ENCODE assay signal across 28 cellular contexts in the genomic region with DNA sequence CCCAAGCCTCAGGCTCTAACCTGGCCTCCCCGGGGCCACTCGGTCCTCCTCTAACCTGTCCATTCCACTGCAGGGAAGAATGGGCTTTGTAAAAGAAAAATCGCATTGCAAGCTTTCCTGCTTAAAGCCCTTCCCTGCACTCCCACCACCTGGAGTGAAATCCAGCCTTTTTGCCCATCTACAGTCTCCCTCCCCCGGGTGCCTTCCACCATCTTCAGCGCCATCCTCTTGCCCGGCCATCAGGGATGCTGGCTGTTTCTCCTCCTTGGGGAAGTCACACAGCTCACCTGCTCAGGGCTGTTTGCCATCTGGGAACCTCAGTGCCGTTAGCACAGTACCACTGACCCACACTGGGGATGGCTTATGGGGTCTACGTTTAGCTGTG.
DNase-seq lines count a peak whose midpoint lies in the region; ATAC-seq, FAIRE-seq and TF ChIP-seq lines count a peak whose summit lies in the region.
"Had no signal": no experiment of that assay in that cellular context is flagged by ENCODE, and none has a peak within 500 bp of the region (broad histone marks: within the 10 kb centered on the region; RNA-seq: fewer than 3 reads in every experiment).

No MANE protein-coding gene starts in this region.

- H3K9ac ChIP-seq in astrocyte (ENCODE audit: low read length) (no peak overlapping the region), neuronal stem cell (ENCODE audit: low read depth, low read length, poor library complexity) (peak overlapping the region; percentile 25)
- H3K9ac ChIP-seq: BLaER1 had no signal

- H3K4me1 ChIP-seq in GM23338 (ENCODE audit: insufficient read depth) (no peaks in the 10 kb centered on the region), astrocyte (ENCODE audit: insufficient read depth, low read length) (peaks cover 4% of the 10 kb centered on the region), esophagus muscularis mucosa (no peaks in the 10 kb centered on the region), neuronal stem cell (ENCODE audit: control insufficient read depth in 2 of 2, insufficient read depth in 1 of 2, low read depth in 1 of 2, low read length in 2 of 2) (peaks cover 0 to 6% of the 10 kb centered on the region in 2 donors), adrenal gland (replicated peaks in 1 of 2) (no peaks in the 10 kb centered on the region)
- H3K4me1 ChIP-seq: BE2C had no signal

- CTCF ChIA-PET in activated CD8-positive, alpha-beta T cell treated with anti-CD3 and anti-CD28 coated beads, Interleukin-2, amount 10 ng/mL, durations not matched to agents 7 days and 5 days (lab: Charles Lee) = no interaction called here

- H3K14ac ChIP-seq in neuronal stem cell (ENCODE audit: low read length) = no peak overlapping the region

- H2BK120ac ChIP-seq in neuronal stem cell (ENCODE audit: low read depth, low read length) = no peak overlapping the region

- 93% methylated on average over 8 of the region's 8 CpGs for WGBS in esophagus muscularis mucosa
- WGBS in neuronal stem cell (ENCODE audit: extremely low coverage in 2 of 2, insufficient read length in 2 of 2, insufficient replicate concordance in 1 of 2), 2 donors = no CpG with 5 or more reads among the region's 8 CpGs
- WGBS in adrenal gland, 4 donors = 81 to 89% (median 83%) methylated on average over 8 of the region's 8 CpGs

- H3K36me3 Mint-ChIP-seq in GM23338 (ENCODE audit: low read depth) (no peaks in the 10 kb centered on the region; the same call in 2 of the 3 replicates), astrocyte (ENCODE audit: low read depth, unreplicated experiment) (no peaks in the 10 kb centered on the region)
- no peaks in the 10 kb centered on the region for H3K36me3 Mint-ChIP-seq in activated CD8-positive, alpha-beta T cell treated with anti-CD3 and anti-CD28 coated beads, Interleukin-2, amount 10 ng/mL, durations not matched to agents 7 days and 5 days (ENCODE audit: low read depth)
- H3K36me3 Mint-ChIP-seq: CD14-positive monocyte; CD4-positive, alpha-beta memory T cell; CD4-positive, CD25-positive, alpha-beta regulatory T cell; CD8-positive, alpha-beta memory T cell had no signal

- TF ChIP-seq CTCF in GM23338 (conservative IDR thresholded peaks at IDR 0.05; ENCODE audit: low read depth in 2 of 2) (no peak), astrocyte (IDR thresholded peaks at IDR 0.05; ENCODE audit: insufficient read depth, low read depth, low read length) (no peak), esophagus muscularis mucosa (IDR thresholded peaks at IDR 0.05) (no peak), adrenal gland (IDR thresholded peaks at IDR 0.05) (no peak)

- H3K9me3 ChIP-seq in astrocyte (ENCODE audit: insufficient read depth, low read depth, low read length) (no peaks in the 10 kb centered on the region), esophagus muscularis mucosa (no peaks in the 10 kb centered on the region), neuronal stem cell (replicated peaks in 1 of 2; ENCODE audit: control insufficient read depth in 2 of 2, insufficient read depth in 1 of 2, low read depth in 1 of 2, low read length in 2 of 2) (no peaks in the 10 kb centered on the region), adrenal gland (replicated peaks in 1 of 3) (no peaks in the 10 kb centered on the region)
- H3K9me3 ChIP-seq: BE2C, BLaER1 had no signal

- no peak for DNase-seq in GM23338 (ENCODE audit: low spot score)
- no peak for DNase-seq in astrocyte (ENCODE audit: low read depth)
- peak; percentile 60 for DNase-seq in esophagus muscularis mucosa (ENCODE audit: extremely low spot score)
- DNase-seq in neuronal stem cell (ENCODE audit: low spot score) = no peak
- no peak for DNase-seq in NCI-H526 treated with DMSO at 0.1 percent for 48 hours (lab: John Stamatoyannopoulos, UW)
- DNase-seq in activated CD8-positive, alpha-beta T cell treated with anti-CD3 and anti-CD28 coated beads, Interleukin-2, amount 10 ng/mL, durations not matched to agents 7 days and 5 days = no peak
- DNase-seq in adrenal gland = no peak
- DNase-seq: 8988T; ACHN; BE2C; CD4-positive, alpha-beta memory T cell; CD4-positive, CD25-positive, alpha-beta regulatory T cell; CD8-positive, alpha-beta memory T cell; COR-L47; DMS 273 treated with DMSO at 0.1 percent for 48 hours; DMS153; DMS53; DMS79; DND-41; EL; GDM1 had no signal

- H3K36me3 ChIP-seq in GM23338 (ENCODE audit: insufficient read depth) = no peaks in the 10 kb centered on the region
- H3K36me3 ChIP-seq in astrocyte (ENCODE audit: insufficient read depth, low read length) = no peaks in the 10 kb centered on the region
- no peaks in the 10 kb centered on the region for H3K36me3 ChIP-seq in esophagus muscularis mucosa
- no peaks in the 10 kb centered on the region for H3K36me3 ChIP-seq in neuronal stem cell (replicated peaks in 1 of 2; ENCODE audit: control insufficient read depth in 2 of 2, insufficient read depth in 2 of 2, low read length in 2 of 2)
- H3K36me3 ChIP-seq in adrenal gland (replicated peaks in 1 of 2) = no peaks in the 10 kb centered on the region
- H3K36me3 ChIP-seq: BE2C, BLaER1 had no signal

- ATAC-seq in GM23338 (no peak), HG03280 (IDR thresholded peaks at IDR 0.05; ENCODE audit: unreplicated experiment) (no peak)
- ATAC-seq in activated CD8-positive, alpha-beta T cell treated with anti-CD3 and anti-CD28 coated beads, Interleukin-2, amount 10 ng/mL, durations not matched to agents 7 days and 5 days = no peak
- ATAC-seq: GM12878 had no signal

- H2BK15ac ChIP-seq in neuronal stem cell (ENCODE audit: low read length) = no peak overlapping the region

- 0 out of 2 replicates have a peak overlapping the region, but pooled peaks have one; percentile 18 for H2AFZ ChIP-seq in GM23338
- H2AFZ ChIP-seq in astrocyte (ENCODE audit: low read depth, low read length) = no peak overlapping the region
- H2AFZ ChIP-seq in neuronal stem cell (ENCODE audit: low read length) = no peak overlapping the region

- no peaks in the 10 kb centered on the region for H3K9me3 Mint-ChIP-seq in GM23338
- peaks cover 5% of the 10 kb centered on the region for H3K9me3 Mint-ChIP-seq in astrocyte (ENCODE audit: unreplicated experiment)
- no peaks in the 10 kb centered on the region for H3K9me3 Mint-ChIP-seq in activated CD8-positive, alpha-beta T cell treated with anti-CD3 and anti-CD28 coated beads, Interleukin-2, amount 10 ng/mL, durations not matched to agents 7 days and 5 days (ENCODE audit: insufficient read depth)

- no peak for FAIRE-seq in astrocyte (lab: Jason Lieb, UNC)
- FAIRE-seq: A204.1, GM12878, GM12892, GM18507 had no signal

- H3K9me2 ChIP-seq in GM23338 (ENCODE audit: insufficient read depth) = peaks cover 1% of the 10 kb centered on the region; the same call in 1 of the 2 replicates

- H3K27me3 ChIP-seq in GM23338 (ENCODE audit: insufficient read depth) = no peaks in the 10 kb centered on the region
- no peaks in the 10 kb centered on the region for H3K27me3 ChIP-seq in astrocyte (ENCODE audit: insufficient read depth, low read length)
- peaks cover 0 to 3% (median 0%) of the 10 kb centered on the region in 4 donors for H3K27me3 ChIP-seq in esophagus muscularis mucosa
- no peaks in the 10 kb centered on the region for H3K27me3 ChIP-seq in neuronal stem cell (ENCODE audit: control insufficient read depth in 3 of 3, insufficient read depth in 3 of 3, low read depth in 1 of 3, low read length in 3 of 3)
- H3K27me3 ChIP-seq in adrenal gland = no peaks in the 10 kb centered on the region
- H3K27me3 ChIP-seq: BE2C, BLaER1 had no signal

- H2BK12ac ChIP-seq in neuronal stem cell (ENCODE audit: low read length) = no peak overlapping the region

- H4K20me1 ChIP-seq in GM23338 (replicated peaks; ENCODE audit: insufficient read depth) (no peaks in the 10 kb centered on the region), astrocyte (ENCODE audit: insufficient read depth, low read length) (no peaks in the 10 kb centered on the region)
- H4K20me1 ChIP-seq: BLaER1 had no signal

- no peak overlapping the region for H3K23ac ChIP-seq in neuronal stem cell (ENCODE audit: low read depth, low read length, poor library complexity)

- H3K79me1 ChIP-seq in neuronal stem cell (ENCODE audit: low read depth, low read length) = no peaks in the 10 kb centered on the region

- H3K4me2 ChIP-seq in GM23338 = no peak overlapping the region
- H3K4me2 ChIP-seq in astrocyte (ENCODE audit: low read length) = no peak overlapping the region
- H3K4me2 ChIP-seq in neuronal stem cell (ENCODE audit: insufficient read depth, low read length, poor library complexity, severe bottlenecking) = no peak overlapping the region
- H3K4me2 ChIP-seq: BLaER1 had no signal

- no peak overlapping the region for H2BK5ac ChIP-seq in neuronal stem cell (ENCODE audit: low read length)

- intact Hi-C loops in esophagus muscularis mucosa (cut with DNase I) (no loop called here), adrenal gland (cut with DNase I) (no loop called here)

- H3K27ac Mint-ChIP-seq in GM23338 = no peak overlapping the region
- H3K27ac Mint-ChIP-seq in astrocyte (ENCODE audit: unreplicated experiment) = peak overlapping the region; percentile 58
- H3K27ac Mint-ChIP-seq in activated CD8-positive, alpha-beta T cell treated with anti-CD3 and anti-CD28 coated beads, Interleukin-2, amount 10 ng/mL, durations not matched to agents 7 days and 5 days = no peak overlapping the region
- H3K27ac Mint-ChIP-seq: CD14-positive monocyte; CD4-positive, alpha-beta memory T cell; CD4-positive, CD25-positive, alpha-beta regulatory T cell had no signal

- H3K4me3 ChIP-seq in GM23338 (no peak overlapping the region), astrocyte (ENCODE audit: insufficient read depth, low read depth, low read length) (no peak overlapping the region), esophagus muscularis mucosa (no peak overlapping the region), neuronal stem cell (ENCODE audit: low read length in 2 of 2) (peak overlapping the region in 1 of 2 donors; percentile 46), adrenal gland (no peak overlapping the region)
- H3K4me3 ChIP-seq: BLaER1, GM12878 had no signal

- no peaks in the 10 kb centered on the region for H3K79me2 ChIP-seq in GM23338 (replicated peaks; ENCODE audit: insufficient read depth)
- no peaks in the 10 kb centered on the region for H3K79me2 ChIP-seq in astrocyte (ENCODE audit: insufficient read depth, low read length)

- H3K27me3 Mint-ChIP-seq in GM23338 (ENCODE audit: insufficient read depth, low read depth, poor library complexity) (peaks cover 4% of the 10 kb centered on the region), astrocyte (ENCODE audit: low read depth, unreplicated experiment) (peaks cover 3% of the 10 kb centered on the region)
- H3K27me3 Mint-ChIP-seq in activated CD8-positive, alpha-beta T cell treated with anti-CD3 and anti-CD28 coated beads, Interleukin-2, amount 10 ng/mL, durations not matched to agents 7 days and 5 days (ENCODE audit: low read depth) = no peaks in the 10 kb centered on the region
- H3K27me3 Mint-ChIP-seq: CD4-positive, CD25-positive, alpha-beta regulatory T cell; CD8-positive, alpha-beta memory T cell had no signal

- H3K4ac ChIP-seq in neuronal stem cell (ENCODE audit: low read length) = no peak overlapping the region

- H4K8ac ChIP-seq in neuronal stem cell (ENCODE audit: low read depth, low read length) = no peak overlapping the region

- no peak overlapping the region for H2AK5ac ChIP-seq in neuronal stem cell (ENCODE audit: low read depth, low read length)

- H3K27ac ChIP-seq in GM23338 (ENCODE audit: low read depth) (no peak overlapping the region), astrocyte (ENCODE audit: low read depth, low read length) (no peak overlapping the region), esophagus muscularis mucosa (replicated peaks in 1 of 4) (no peak overlapping the region), neuronal stem cell (replicated peaks; ENCODE audit: low read length) (no peak overlapping the region), adrenal gland (no peak overlapping the region)
- H3K27ac ChIP-seq: BLaER1 had no signal

- no peaks in the 10 kb centered on the region for H3F3A ChIP-seq in GM23338 (replicated peaks; ENCODE audit: low read depth)

- no peaks in the 10 kb centered on the region for H3K4me1 Mint-ChIP-seq in GM23338
- H3K4me1 Mint-ChIP-seq in astrocyte (ENCODE audit: low read depth, unreplicated experiment) = peaks cover 7% of the 10 kb centered on the region
- H3K4me1 Mint-ChIP-seq in activated CD8-positive, alpha-beta T cell treated with anti-CD3 and anti-CD28 coated beads, Interleukin-2, amount 10 ng/mL, durations not matched to agents 7 days and 5 days (ENCODE audit: low read depth) = no peaks in the 10 kb centered on the region
- H3K4me1 Mint-ChIP-seq: CD14-positive monocyte; CD4-positive, alpha-beta memory T cell; CD4-positive, CD25-positive, alpha-beta regulatory T cell; CD8-positive, alpha-beta memory T cell had no signal

- TF ChIP-seq POLR2A in esophagus muscularis mucosa (IDR thresholded peaks at IDR 0.05; ENCODE audit: low read depth) (no peak), adrenal gland (IDR thresholded peaks at IDR 0.05) (no peak)

- H3K4me3 Mint-ChIP-seq in GM23338 (no peak overlapping the region), astrocyte (ENCODE audit: unreplicated experiment) (no peak overlapping the region)
- H3K4me3 Mint-ChIP-seq in activated CD8-positive, alpha-beta T cell treated with anti-CD3 and anti-CD28 coated beads, Interleukin-2, amount 10 ng/mL, durations not matched to agents 7 days and 5 days = no peak overlapping the region
- H3K4me3 Mint-ChIP-seq: CD14-positive monocyte; CD4-positive, alpha-beta memory T cell; CD4-positive, CD25-positive, alpha-beta regulatory T cell; CD8-positive, alpha-beta memory T cell had no signal

- H4K91ac ChIP-seq in neuronal stem cell (ENCODE audit: low read depth, low read length, poor library complexity) = no peak overlapping the region

- TF ChIP-seq EP300 in esophagus muscularis mucosa (IDR thresholded peaks at IDR 0.05) = no peak

- H3K18ac ChIP-seq in neuronal stem cell (ENCODE audit: low read length) = peak overlapping the region; percentile 55

- POLR2A ChIA-PET in activated CD8-positive, alpha-beta T cell treated with anti-CD3 and anti-CD28 coated beads, Interleukin-2, amount 10 ng/mL, durations not matched to agents 7 days and 5 days (lab: Charles Lee) = no interaction called here
